In genomic region chr17:29623283-29623647, GRCh38 we compare ENCODE assay signal across 6 cellular contexts. TPM values are rescaled to one million over a fixed set of nuclear protein-coding genes. Genes with fewer than 3 reads are reported as not detected.
DNase-seq lines count a peak whose midpoint lies in the region; ATAC-seq and TF ChIP-seq lines count a peak whose summit lies in the region.

No MANE protein-coding gene starts in this region.

- TF ChIP-seq CTCF in chondrocyte (IDR thresholded peaks at IDR 0.05): no peak
- no peak for TF ChIP-seq CTCF in retinal pigment epithelial cell (conservative IDR thresholded peaks at IDR 0.05; ENCODE audit: low read depth, low read length)

- H3K4me3 ChIP-seq in retinal pigment epithelial cell (ENCODE audit: low read length): peak overlapping the region; percentile 68

- ATAC-seq in GM19395 (IDR thresholded peaks at IDR 0.05; ENCODE audit: unreplicated experiment): no peak
- no peak for ATAC-seq in left lobe of liver

- peak overlapping the region; percentile 54 for H3K27ac ChIP-seq in KOPT-K1 (ENCODE audit: low read depth, low read length, poor library complexity, severe bottlenecking)

- H3K36me3 ChIP-seq in KOPT-K1 (ENCODE audit: insufficient read depth, low read length): peaks cover 25% of the 10 kb centered on the region

- DNase-seq in chondrocyte (ENCODE audit: low spot score) (no peak), retinal pigment epithelial cell (ENCODE audit: low read depth) (no peak), COLO829 (ENCODE audit: low spot score) (no peak), left lobe of liver (ENCODE audit: low spot score) (no peak)

- H3K36me3 Mint-ChIP-seq in chondrocyte (ENCODE audit: low read depth): no peaks in the 10 kb centered on the region

- H3K27me3 Mint-ChIP-seq in chondrocyte (ENCODE audit: low read depth): no peaks in the 10 kb centered on the region

- no peaks in the 10 kb centered on the region for H3K9me3 ChIP-seq in KOPT-K1 (ENCODE audit: insufficient read depth, low read length, poor library complexity, severe bottlenecking)

- H3K27ac Mint-ChIP-seq in chondrocyte (ENCODE audit: unreplicated experiment): no peak overlapping the region

- peaks cover 35% of the 10 kb centered on the region for H3K4me1 Mint-ChIP-seq in chondrocyte (ENCODE audit: low read depth)

- peak overlapping the region; percentile 77 for H3K4me3 Mint-ChIP-seq in chondrocyte (ENCODE audit: unreplicated experiment)

- no peaks in the 10 kb centered on the region for H3K9me3 Mint-ChIP-seq in chondrocyte (ENCODE audit: low read depth)

RNA-seq across cellular contexts. Expression of gene CORO6, which starts 0.6 kb away (rescaled TPM):
- total RNA-seq in chondrocyte (6.7 to 7.6 TPM (median 7.2 TPM) in 3 replicates), left lobe of liver (0.35 TPM)

RNA-seq across cellular contexts. Expression of gene ANKRD13B, which starts 30.3 kb away (rescaled TPM):
- total RNA-seq in chondrocyte (21.6 to 27.1 TPM (median 24.5 TPM) in 3 replicates), left lobe of liver (1.3 TPM)

RNA-seq across cellular contexts. Expression of gene GIT1, which starts 33.8 kb away (rescaled TPM):
- 32.1 to 37.7 TPM (median 35.7 TPM) in 3 replicates for total RNA-seq in chondrocyte
- total RNA-seq in left lobe of liver: 9.4 TPM

RNA-seq across cellular contexts. Expression of gene TP53I13, which starts 54.8 kb away (rescaled TPM):
- 44.6 to 49.8 TPM (median 48.3 TPM) in 3 replicates for total RNA-seq in chondrocyte
- total RNA-seq in left lobe of liver: 84.2 TPM

RNA-seq across cellular contexts. Expression of gene ABHD15, which starts 56.4 kb away (rescaled TPM):
- total RNA-seq in chondrocyte (10.2 to 16.7 TPM (median 11.7 TPM) in 3 replicates), left lobe of liver (31.2 TPM)
